ENCODE assay signal across 3 cellular contexts in genomic region chr1:68746378-68746777, GRCh38.
TF ChIP-seq lines count a peak whose summit lies in the region.

No MANE protein-coding gene starts in this region.

TF ChIP-seq in GM23338, 12 proteins besides CTCF, POLR2A, EP300 and RAD21:
- TF ChIP-seq ZNF114 (CRISPR knock-in tag; IDR thresholded peaks at IDR 0.05) (no peak), ETS1 (IDR thresholded peaks at IDR 0.05) (no peak)

TF ChIP-seq in HEK293, 187 proteins besides CTCF, POLR2A, EP300 and RAD21:
- TF ChIP-seq ZNF510 (tag by site-specific recombination; IDR thresholded peaks at IDR 0.05; ENCODE audit: insufficient replicate concordance) (peak; percentile 97), ZNF555 (tag by site-specific recombination; conservative IDR thresholded peaks at IDR 0.05) (no peak)
TF ChIP-seq in HEK293: peak in this region for 1.

TF ChIP-seq in H1, 55 proteins besides CTCF, POLR2A, EP300 and RAD21:
- no peak for TF ChIP-seq JUN (IDR thresholded peaks at IDR 0.05; ENCODE audit: low read depth, low read length)
- TF ChIP-seq POU5F1 (IDR thresholded peaks at IDR 0.05; ENCODE audit: low read depth, low read length) = no peak
- TF ChIP-seq BACH1 (IDR thresholded peaks at IDR 0.05; ENCODE audit: low read length) = no peak
- TF ChIP-seq CTBP2 (IDR thresholded peaks at IDR 0.05; ENCODE audit: borderline replicate concordance, insufficient read depth, insufficient read length, low read length) = no peak
- no peak for TF ChIP-seq SAP30 (IDR thresholded peaks at IDR 0.05; ENCODE audit: insufficient read depth, insufficient replicate concordance, low read length)
- no peak for TF ChIP-seq BCL11A (IDR thresholded peaks at IDR 0.05; ENCODE audit: low read depth in 2 of 2, low read length in 2 of 2)
- TF ChIP-seq SP1 (IDR thresholded peaks at IDR 0.05; ENCODE audit: low read depth, low read length) = no peak
- no peak for TF ChIP-seq CHD7 (IDR thresholded peaks at IDR 0.05; ENCODE audit: insufficient replicate concordance, low read length)
- no peak for TF ChIP-seq ZNF274 (IDR thresholded peaks at IDR 0.05; ENCODE audit: borderline replicate concordance, extremely low read depth, low read length)
